ENCODE assay signal across 1 cellular context in genomic region chrX:11210397-11210796, GRCh38.
TF ChIP-seq lines count a peak whose summit lies in the region.

No MANE protein-coding gene starts in this region.

TF ChIP-seq in K562, 482 proteins besides CTCF, POLR2A, EP300 and RAD21 (continued from another document):
- no peak for TF ChIP-seq RNF219 (CRISPR knock-in tag; IDR thresholded peaks at IDR 0.05)
- no peak for TF ChIP-seq ZNF133 (CRISPR knock-in tag; IDR thresholded peaks at IDR 0.05)
- TF ChIP-seq E2F3 (CRISPR knock-in tag; IDR thresholded peaks at IDR 0.05), result no peak
- no peak for TF ChIP-seq HDGF (IDR thresholded peaks at IDR 0.05)
- TF ChIP-seq FUS (optimal IDR thresholded peaks at IDR 0.05; ENCODE audit: low read depth, low read length), result no peak
- no peak for TF ChIP-seq ZBTB26 (CRISPR knock-in tag; IDR thresholded peaks at IDR 0.05)
